Comparison of ENCODE assay signal across 21 cellular contexts in genomic region chr3:147404000-147404799, GRCh38. TPM values are rescaled to one million over a fixed set of nuclear protein-coding genes. Genes with fewer than 3 reads are reported as not detected.
"Had no signal": no experiment of that assay in that cellular context is flagged by ENCODE, and none has a peak within 500 bp of the region (broad histone marks: within the 10 kb centered on the region; RNA-seq: fewer than 3 reads in every experiment).

No MANE protein-coding gene starts in this region.

- ATAC-seq: activated CD8-positive, alpha-beta memory T cell treated with anti-CD3 and anti-CD28 coated beads, Interleukin-2, amount 10 ng/mL, durations not matched to agents 7 days and 5 days; activated T-cell treated with anti-CD3 and anti-CD28 coated beads, Interleukin-2, amount 50 U/mL, for 4 hours; esophagus mucosa; natural killer cell treated with Interleukin-12 subunit alpha and Interleukin-12 subunit beta and Interleukin-15 and Interleukin-18, amount 100 ng/mL, for 72 hours had no signal

- H3K4me3 Mint-ChIP-seq: activated CD8-positive, alpha-beta memory T cell treated with anti-CD3 and anti-CD28 coated beads, Interleukin-2, amount 10 ng/mL, durations not matched to agents 7 days and 5 days; activated naive CD8-positive, alpha-beta T cell treated with anti-CD3 and anti-CD28 coated beads, Interleukin-2, amount 10 ng/mL, durations not matched to agents 7 days and 5 days; activated T-cell treated with anti-CD3 and anti-CD28 coated beads, Interleukin-2, amount 50 U/mL, for 4 hours; immature natural killer cell; memory B cell; natural killer cell treated with Interleukin-12 subunit alpha and Interleukin-12 subunit beta and Interleukin-15 and Interleukin-18, amount 100 ng/mL, for 72 hours; stimulated activated naive CD8-positive, alpha-beta T cell treated with anti-CD3 and anti-CD28 coated beads, Interleukin-15, Interleukin-2, amounts not matched to agents 100 ng/mL and 50 ng/mL, for 24 hours had no signal

- H3K36me3 ChIP-seq: ovary had no signal

- H3K4me3 ChIP-seq: ovary had no signal

- H3K27ac Mint-ChIP-seq: activated CD8-positive, alpha-beta memory T cell treated with anti-CD3 and anti-CD28 coated beads, Interleukin-2, amount 10 ng/mL, durations not matched to agents 7 days and 5 days; activated naive CD8-positive, alpha-beta T cell treated with anti-CD3 and anti-CD28 coated beads, Interleukin-2, amount 10 ng/mL, durations not matched to agents 7 days and 5 days; immature natural killer cell; memory B cell; natural killer cell treated with Interleukin-12 subunit alpha and Interleukin-12 subunit beta and Interleukin-15 and Interleukin-18, amount 100 ng/mL, for 72 hours; stimulated activated naive CD8-positive, alpha-beta T cell treated with anti-CD3 and anti-CD28 coated beads, Interleukin-15, Interleukin-2, amounts not matched to agents 100 ng/mL and 50 ng/mL, for 24 hours had no signal

- DNase-seq: activated CD4-positive, CD25-positive, alpha-beta regulatory T cell; activated CD8-positive, alpha-beta memory T cell treated with anti-CD3 and anti-CD28 coated beads, Interleukin-2, amount 10 ng/mL, durations not matched to agents 7 days and 5 days; activated gamma-delta T cell; activated naive CD8-positive, alpha-beta T cell treated with anti-CD3 and anti-CD28 coated beads, Interleukin-2, amount 10 ng/mL, durations not matched to agents 7 days and 5 days; activated T-cell treated with anti-CD3 and anti-CD28 coated beads, Interleukin-2, amount 50 U/mL, for 4 hours; anterior cingulate cortex; central memory CD4-positive, alpha-beta T cell; dermis blood vessel endothelial cell; hippocampal formation; immature natural killer cell; ovary; stimulated activated CD4-positive, alpha-beta T cell treated with anti-CD3 and anti-CD28 coated beads, Interleukin-15, amount 100 ng/mL, for 24 hours; stimulated activated CD4-positive, alpha-beta T cell treated with anti-CD3 and anti-CD28 coated beads, Interleukin-4, amount 100 ng/mL, for 24 hours; T-helper 2 cell had no signal

- H3K4me1 Mint-ChIP-seq: activated CD8-positive, alpha-beta memory T cell treated with anti-CD3 and anti-CD28 coated beads, Interleukin-2, amount 10 ng/mL, durations not matched to agents 7 days and 5 days; memory B cell had no signal

- H3K27me3 ChIP-seq: ovary had no signal

- H3K27ac ChIP-seq: ovary had no signal

RNA-seq across cellular contexts. Expression of gene ZIC4, which starts 2.1 kb away (rescaled TPM):
- total RNA-seq: activated CD8-positive, alpha-beta memory T cell treated with anti-CD3 and anti-CD28 coated beads, Interleukin-2, amount 10 ng/mL, durations not matched to agents 7 days and 5 days; activated naive CD8-positive, alpha-beta T cell treated with anti-CD3 and anti-CD28 coated beads, Interleukin-2, amount 10 ng/mL, durations not matched to agents 7 days and 5 days; activated T-cell treated with anti-CD3 and anti-CD28 coated beads, Interleukin-2, amount 50 U/mL, for 4 hours; dermis blood vessel endothelial cell; esophagus mucosa; glomerular endothelial cell; natural killer cell treated with Interleukin-12 subunit alpha and Interleukin-12 subunit beta and Interleukin-15 and Interleukin-18, amount 100 ng/mL, for 72 hours; ovary; renal cortical epithelial cell; ureter had no signal
- polyA plus RNA-seq: immature natural killer cell, ovary had no signal

RNA-seq across cellular contexts. Expression of gene ZIC1, which starts 5.0 kb away (rescaled TPM):
- total RNA-seq: activated CD8-positive, alpha-beta memory T cell treated with anti-CD3 and anti-CD28 coated beads, Interleukin-2, amount 10 ng/mL, durations not matched to agents 7 days and 5 days; activated naive CD8-positive, alpha-beta T cell treated with anti-CD3 and anti-CD28 coated beads, Interleukin-2, amount 10 ng/mL, durations not matched to agents 7 days and 5 days; activated T-cell treated with anti-CD3 and anti-CD28 coated beads, Interleukin-2, amount 50 U/mL, for 4 hours; dermis blood vessel endothelial cell; natural killer cell treated with Interleukin-12 subunit alpha and Interleukin-12 subunit beta and Interleukin-15 and Interleukin-18, amount 100 ng/mL, for 72 hours; renal cortical epithelial cell; ureter had no signal
- polyA plus RNA-seq: immature natural killer cell had no signal
